In the genomic region with DNA sequence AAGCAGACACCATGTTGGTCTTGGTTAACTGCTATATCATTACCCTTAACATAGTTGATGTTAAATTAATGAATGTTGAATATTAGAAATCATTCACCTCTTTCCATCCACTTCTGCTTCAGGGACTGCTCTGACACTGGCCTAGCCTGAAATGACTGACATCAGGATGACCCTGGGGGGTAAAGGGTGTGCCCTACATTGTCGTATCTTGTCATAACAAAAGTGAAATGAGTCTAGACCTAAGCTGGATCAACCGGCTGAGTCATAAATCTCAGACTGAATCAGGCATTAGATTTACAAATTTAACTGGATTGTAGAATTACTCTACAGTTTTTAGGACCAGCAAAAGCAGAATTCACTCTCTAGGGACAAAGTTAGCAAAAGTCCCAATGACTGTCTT, we compare ENCODE assay signal across 11 cellular contexts. TPM values are rescaled to one million over a fixed set of nuclear protein-coding genes. Genes with fewer than 3 reads are reported as not detected.
DNase-seq lines count a peak whose midpoint lies in the region; ATAC-seq and TF ChIP-seq lines count a peak whose summit lies in the region.
"Had no signal": no experiment of that assay in that cellular context is flagged by ENCODE, and none has a peak within 500 bp of the region (broad histone marks: within the 10 kb centered on the region; RNA-seq: fewer than 3 reads in every experiment).

No MANE protein-coding gene starts in this region.

- peak overlapping the region; percentile 60 for H3K27ac Mint-ChIP-seq in chondrocyte (ENCODE audit: unreplicated experiment)
- H3K27ac Mint-ChIP-seq in CD4-positive, alpha-beta T cell = no peak overlapping the region

- H3K27ac ChIP-seq in coronary artery = no peak overlapping the region
- H3K27ac ChIP-seq in CD4-positive, alpha-beta T cell (ENCODE audit: low read depth, low read length) = no peak overlapping the region
- H3K27ac ChIP-seq: HL-60 had no signal

- no peaks in the 10 kb centered on the region for H3K9me3 ChIP-seq in CD4-positive, alpha-beta T cell (ENCODE audit: control insufficient read depth, low read length)

- intact Hi-C loops in CD4-positive, alpha-beta T cell (cut with DNase I, micrococcal nuclease) = no loop called here

- peak; percentile 82 for ATAC-seq in GM21367 (IDR thresholded peaks at IDR 0.05; ENCODE audit: unreplicated experiment)
- peak; percentile 98 for ATAC-seq in HG03175 (IDR thresholded peaks at IDR 0.05; ENCODE audit: unreplicated experiment)
- no peak for ATAC-seq in CD4-positive, alpha-beta T cell (ENCODE audit: poor library complexity)

- H3K4me3 ChIP-seq in GM12865 (ENCODE audit: low read depth, low read length) (no peak overlapping the region), coronary artery (no peak overlapping the region)

- H3K4me1 Mint-ChIP-seq in chondrocyte (ENCODE audit: low read depth) = peaks cover 30% of the 10 kb centered on the region
- H3K4me1 Mint-ChIP-seq in CD4-positive, alpha-beta T cell (ENCODE audit: low read depth) = no peaks in the 10 kb centered on the region

- no peaks in the 10 kb centered on the region for H3K9me3 Mint-ChIP-seq in chondrocyte (ENCODE audit: low read depth)
- H3K9me3 Mint-ChIP-seq in CD4-positive, alpha-beta T cell = no peaks in the 10 kb centered on the region

- H3K27me3 ChIP-seq in CD4-positive, alpha-beta T cell (ENCODE audit: control insufficient read depth, insufficient read depth, low read length) = no peaks in the 10 kb centered on the region

- CTCF ChIA-PET in CD4-positive, alpha-beta T cell (lab: Charles Lee) = no interaction called here

- TF ChIP-seq CTCF in GM12865 (IDR thresholded peaks at IDR 0.05; ENCODE audit: insufficient read depth, low read depth, low read length, missing control alignments) (no peak), chondrocyte (IDR thresholded peaks at IDR 0.05) (no peak), coronary artery (IDR thresholded peaks at IDR 0.05) (no peak)
- TF ChIP-seq CTCF in CD4-positive, alpha-beta T cell (IDR thresholded peaks at IDR 0.05) = no peak

- peak; percentile 41 for DNase-seq in GM12865 (ENCODE audit: low read depth)
- no peak for DNase-seq in chondrocyte (ENCODE audit: low spot score)
- no peak for DNase-seq in coronary artery (ENCODE audit: low spot score)
- no peak for DNase-seq in CD4-positive, alpha-beta T cell
- no peak for DNase-seq in NCI-H526 (lab: John Stamatoyannopoulos, UW)
- no peak for DNase-seq in NCI-H748 treated with DMSO at 0.1 percent for 48 hours (lab: John Stamatoyannopoulos, UW)
- DNase-seq: activated CD4-positive, alpha-beta T cell treated with anti-CD3 and anti-CD28 coated beads, Interleukin-2, amount 50 U/mL, for 48 hours; midbrain had no signal

- H3K27me3 Mint-ChIP-seq in chondrocyte (ENCODE audit: low read depth) = no peaks in the 10 kb centered on the region
- no peaks in the 10 kb centered on the region for H3K27me3 Mint-ChIP-seq in CD4-positive, alpha-beta T cell

- H3K4me3 Mint-ChIP-seq in chondrocyte (ENCODE audit: unreplicated experiment) = no peak overlapping the region
- H3K4me3 Mint-ChIP-seq in CD4-positive, alpha-beta T cell = no peak overlapping the region

- no peaks in the 10 kb centered on the region for H3K36me3 Mint-ChIP-seq in chondrocyte (ENCODE audit: low read depth)
- peaks cover 23% of the 10 kb centered on the region for H3K36me3 Mint-ChIP-seq in CD4-positive, alpha-beta T cell (ENCODE audit: low read depth)

- POLR2A ChIA-PET in CD4-positive, alpha-beta T cell (lab: Charles Lee) = no interaction called here

RNA-seq across cellular contexts. Expression of a gene that starts 35.3 kb away (rescaled TPM):
- 2.9 to 4.2 TPM (median 3.1 TPM) in 3 replicates for total RNA-seq in chondrocyte
- 10 to 100 TPM; 13.6 to 14.0 TPM for total RNA-seq in CD4-positive, alpha-beta T cell
